In genomic region chr10:70498970-70499828, GRCh38 we compare ENCODE assay signal across 17 cellular contexts. TPM values are rescaled to one million over a fixed set of nuclear protein-coding genes. Genes with fewer than 3 reads are reported as not detected.
DNase-seq lines count a peak whose midpoint lies in the region; ATAC-seq, FAIRE-seq and TF ChIP-seq lines count a peak whose summit lies in the region.
"Had no signal": no experiment of that assay in that cellular context is flagged by ENCODE, and none has a peak within 500 bp of the region (broad histone marks: within the 10 kb centered on the region; RNA-seq: fewer than 3 reads in every experiment).

No MANE protein-coding gene starts in this region.

- no peaks in the 10 kb centered on the region for H3K9me1 ChIP-seq in K562 (ENCODE audit: control insufficient read depth, insufficient read depth, low read length)

- H3K4me1 ChIP-seq in K562 (replicated peaks in 1 of 2; ENCODE audit: control insufficient read depth in 2 of 2, insufficient read depth in 2 of 2, low read length in 2 of 2) (peaks cover 0 to 5% of the 10 kb centered on the region in 2 experiments; a peak in 1 of 5 replicates), gastrocnemius medialis (peaks cover 18 to 19% of the 10 kb centered on the region in 2 donors), BE2C (no peaks in the 10 kb centered on the region)

- H3K79me2 ChIP-seq in K562 (ENCODE audit: control insufficient read depth, insufficient read depth, low read length) = no peaks in the 10 kb centered on the region

- WGBS in K562 (ENCODE audit: insufficient coverage, low coverage, missing lambda C conversion rate) = 7% methylated on average over 10 of the region's 10 CpGs

- H3K27ac ChIP-seq in HL-60 (replicated peaks) (peak overlapping the region; percentile 60), K562 (ENCODE audit: extremely low read depth, low read depth, low read length) (no peak overlapping the region), gastrocnemius medialis (peak overlapping the region in 3 of 4 donors; percentile 45 to 67 (median 52)), RWPE1 (no peak overlapping the region)
- H3K27ac ChIP-seq: PC-9 had no signal

- no peaks in the 10 kb centered on the region for H4K20me1 ChIP-seq in K562 (replicated peaks; ENCODE audit: control insufficient read depth, insufficient read depth, low read length)

- H3K9ac ChIP-seq in K562 (ENCODE audit: insufficient read depth in 1 of 2, low read depth in 2 of 2, low read length in 2 of 2) = no peak overlapping the region

- H3K27me3 ChIP-seq in HL-60 (ENCODE audit: insufficient read depth, poor library complexity, severe bottlenecking) = no peaks in the 10 kb centered on the region
- peaks cover 37 to 79% of the 10 kb centered on the region in 2 experiments for H3K27me3 ChIP-seq in K562 (ENCODE audit: control insufficient read depth in 2 of 2, insufficient read depth in 2 of 2, low read length in 2 of 2)
- H3K27me3 ChIP-seq in gastrocnemius medialis = no peaks in the 10 kb centered on the region
- no peaks in the 10 kb centered on the region for H3K27me3 ChIP-seq in BE2C

- H2AFZ ChIP-seq in K562 (ENCODE audit: low read depth, low read length) = no peak overlapping the region
- H2AFZ ChIP-seq: PC-9 had no signal

- TF ChIP-seq CTCF in HL-60 (IDR thresholded peaks at IDR 0.05; ENCODE audit: insufficient read depth, low read length) (no peak), K562 (IDR thresholded peaks at IDR 0.05 in 2 of 3, conservative IDR thresholded peaks at IDR 0.05 in 1 of 3; ENCODE audit: insufficient read depth in 2 of 3, low read depth in 1 of 3, low read length in 3 of 3) (no peak), gastrocnemius medialis (IDR thresholded peaks at IDR 0.05 in 4 of 5, conservative IDR thresholded peaks at IDR 0.05 in 1 of 5) (no peak), RWPE1 (conservative IDR thresholded peaks at IDR 0.05; ENCODE audit: low read depth) (no peak), BE2C (IDR thresholded peaks at IDR 0.05; ENCODE audit: low read depth, low read length) (no peak)

- no peak for TF ChIP-seq POLR2A in K562 (conservative IDR thresholded peaks at IDR 0.05)
- TF ChIP-seq POLR2A in gastrocnemius medialis (IDR thresholded peaks at IDR 0.05) = no peak

- no peak overlapping the region for H3K4me3 ChIP-seq in HL-60 (replicated peaks; ENCODE audit: insufficient read depth, low read length)
- H3K4me3 ChIP-seq in K562 = no peak overlapping the region
- H3K4me3 ChIP-seq in gastrocnemius medialis = no peak overlapping the region
- H3K4me3 ChIP-seq in BE2C (ENCODE audit: low read depth, low read length) = no peak overlapping the region
- H3K4me3 ChIP-seq: PC-9 had no signal

- CTCF ChIA-PET in K562 (lab: Yijun Ruan, JAX; ENCODE audit: low intra/inter-chr PET ratio) = no interaction called here
- CTCF ChIA-PET in RWPE1 (lab: Yijun Ruan, JAX) = interaction anchor here (0.6 kb wide), 1 partner anchor 38 kb away, joined by 3 read pairs; no protein-coding TSS in a partner anchor

- H3K4me2 ChIP-seq in K562 (ENCODE audit: insufficient read depth, low read length) = no peak overlapping the region
- H3K4me2 ChIP-seq: PC-9 had no signal

- POLR2A ChIA-PET in K562 (lab: Yijun Ruan, JAX) (interaction anchor here (0.6 to 1.8 kb wide), 4 partner anchors 10 to 713 kb away, joined by 3 to 5 read pairs (median 4); no protein-coding TSS in a partner anchor), RWPE1 (lab: Yijun Ruan, JAX; ENCODE audit: low non-redundant PET) (interaction anchor here (1.2 kb wide), 1 partner anchor 10 kb away, joined by 3 read pairs; no protein-coding TSS in a partner anchor)

- no peak for ATAC-seq in K562
- no peak for ATAC-seq in gastrocnemius medialis

- no peak for FAIRE-seq in K562 (lab: Jason Lieb, UNC)
- FAIRE-seq: G401.6 had no signal

- intact Hi-C loops in K562 (cut with micrococcal nuclease) (no loop called here), gastrocnemius medialis (cut with DNase I; ENCODE audit: low total_unique reads) (no loop called here)

- in situ Hi-C loops in K562 (cut with MboI) = no loop called here
- in situ Hi-C loops in gastrocnemius medialis (cut with MboI; ENCODE audit: low sequenced_read_pairs in 4 of 4) = no loop called here

- BruUV-seq in K562 (replicated peaks; lab: Mats Ljungman, UMichigan) = no TSS peak

- no peak for TF ChIP-seq RAD21 in K562 (CRISPR knock-in tag; conservative IDR thresholded peaks at IDR 0.05 in 1 of 2, IDR thresholded peaks at IDR 0.05 in 1 of 2)

- H3K36me3 ChIP-seq in K562 (ENCODE audit: control insufficient read depth, insufficient read depth, low read length) = no peaks in the 10 kb centered on the region
- H3K36me3 ChIP-seq in gastrocnemius medialis = no peaks in the 10 kb centered on the region
- H3K36me3 ChIP-seq in BE2C = no peaks in the 10 kb centered on the region

- peak in 1 of 2 experiments; percentile 65 for DNase-seq in HL-60 (ENCODE audit: low read depth in 1 of 2, low spot score in 1 of 2)
- no peak for DNase-seq in K562 (ENCODE audit: extremely low read depth in 1 of 4, low spot score in 3 of 4)
- peak; percentile 46 for DNase-seq in iPS-NIHi11 (ENCODE audit: low spot score)
- no peak for DNase-seq in gastrocnemius medialis
- no peak for DNase-seq in NCI-H2029 (lab: John Stamatoyannopoulos, UW)
- no peak for DNase-seq in RWPE1 (ENCODE audit: low spot score)
- no peak for DNase-seq in HuH-7 (ENCODE audit: low spot score)
- DNase-seq in BE2C = no peak
- DNase-seq: activated gamma-delta T cell; cerebellar nuclear complex; NCI-H226; nucleus accumbens; PC-9; stimulated activated naive CD4-positive, alpha-beta T cell treated with Interleukin-2 at 50 U/mL for 16 hours had no signal

- H3K9me3 ChIP-seq in K562 (replicated peaks; ENCODE audit: control insufficient read depth, insufficient read depth, low read depth, low read length) (no peaks in the 10 kb centered on the region), gastrocnemius medialis (no peaks in the 10 kb centered on the region), BE2C (no peaks in the 10 kb centered on the region)

- no peak for TF ChIP-seq EP300 in K562 (IDR thresholded peaks at IDR 0.05; ENCODE audit: low read length)

TF ChIP-seq in K562, 482 proteins besides CTCF, POLR2A, EP300 and RAD21:
- TF ChIP-seq ZFP36 (IDR thresholded peaks at IDR 0.05; ENCODE audit: low read depth, low read length, partially characterized antibody) (peak; percentile 61), RBM25 (IDR thresholded peaks at IDR 0.05; ENCODE audit: low read depth, low read length, severe bottlenecking) (peak; percentile 85), PCBP1 (IDR thresholded peaks at IDR 0.05; ENCODE audit: low read depth, low read length, poor library complexity, severe bottlenecking) (no peak), BCOR (IDR thresholded peaks at IDR 0.05) (peak; percentile 61), KDM1A (IDR thresholded peaks at IDR 0.05) (peak in 1 of 2 experiments; percentile 25; a peak in 1 of 4 replicates), PPARD (CRISPR knock-in tag; IDR thresholded peaks at IDR 0.05) (no peak), MYNN (IDR thresholded peaks at IDR 0.05) (no peak), MYNN (CRISPR knock-in tag; IDR thresholded peaks at IDR 0.05) (no peak), ZKSCAN3 (CRISPR knock-in tag; IDR thresholded peaks at IDR 0.05) (no peak)

RNA-seq across cellular contexts. Expression of gene PALD1, which starts 20.6 kb away (rescaled TPM):
- 0.14 and 0.72 TPM in 2 replicates for total RNA-seq in K562 (2011; cell fraction: chromatin; rRNA removed; ENCODE audit: low replicate concordance)
- 0.26 and 0.67 TPM in 2 replicates for total RNA-seq in K562 (2011; cell fraction: nucleolus; rRNA removed)
- total RNA-seq in K562 (2011; cell fraction: nucleoplasm; rRNA removed) = 0.15 and 0.29 TPM in 2 replicates
- total RNA-seq in K562 (2014; rRNA removed) (0.09 and 0.16 TPM in 2 replicates), K562 (2014; rRNA removed; fragmentation: Illumina TruSeq; extraction: Trizol) (0.03 and 0.07 TPM in 2 replicates), K562 (2015; rRNA removed; fragmentation: Illumina TruSeq; extraction: Trizol) (0.04 and 0.07 TPM in 2 replicates), K562 (2021) (0.27 and 0.29 TPM in 2 replicates), gastrocnemius medialis (1 to 10 TPM; 1.4 to 4.1 (median 2.3) TPM)
- polyA plus RNA-seq in K562 (2011; rRNA removed) (0.13 and 0.26 TPM in 2 replicates), K562 (2014; fragmentation: Illumina TruSeq; extraction: Trizol) (0.03 and 0.15 TPM in 2 replicates), K562 (2014; fragmentation: Nextera tagmentation; extraction: Ambion mirVana) (not detected), K562 (2014; rRNA removed) (0.13 and 0.15 TPM in 2 replicates)
- 0.18 and 0.25 TPM in 2 replicates for polyA plus RNA-seq in K562 (2011; cell fraction: cytosol; rRNA removed)
- polyA plus RNA-seq in K562 (2011; cell fraction: nucleus; rRNA removed) = 0.53 and 0.81 TPM in 2 replicates
- 0.08 and 0.11 TPM in 2 replicates for polyA plus RNA-seq in K562 (2012)
- polyA minus RNA-seq in K562 (2011; rRNA and poly(A)+ RNA removed) = 0.15 and 0.25 TPM in 2 replicates
- 0.19 TPM in 1 of 2 replicates, not detected in the other for polyA minus RNA-seq in K562 (2011; cell fraction: cytosol; rRNA and poly(A)+ RNA removed)
- under 0.01 and 0.44 TPM in 2 replicates for polyA minus RNA-seq in K562 (2011; cell fraction: nucleus; rRNA and poly(A)+ RNA removed)
- 10.1 TPM for polyA plus RNA-seq in BE2C (2012; ENCODE audit: insufficient read depth, insufficient read length, low read depth)

RNA-seq across cellular contexts. Expression of gene NODAL, which starts 57.7 kb away (rescaled TPM):
- total RNA-seq in K562 (2011; cell fraction: chromatin; rRNA removed; ENCODE audit: low replicate concordance) = not detected in 2 replicates
- not detected in 2 replicates for total RNA-seq in K562 (2011; cell fraction: nucleolus; rRNA removed)
- not detected in 2 replicates for total RNA-seq in K562 (2011; cell fraction: nucleoplasm; rRNA removed)
- total RNA-seq in K562 (2014; rRNA removed) = not detected in 2 replicates
- not detected in 2 replicates for total RNA-seq in K562 (2014; rRNA removed; fragmentation: Illumina TruSeq; extraction: Trizol)
- total RNA-seq in K562 (2015; rRNA removed; fragmentation: Illumina TruSeq; extraction: Trizol) = not detected in 2 replicates
- not detected in 2 replicates for total RNA-seq in K562 (2021)
- not detected in 2 replicates for polyA plus RNA-seq in K562 (2011; rRNA removed)
- not detected in 2 replicates for polyA plus RNA-seq in K562 (2011; cell fraction: cytosol; rRNA removed)
- polyA plus RNA-seq in K562 (2011; cell fraction: nucleus; rRNA removed) = not detected in 2 replicates
- not detected in 2 replicates for polyA plus RNA-seq in K562 (2012)
- polyA plus RNA-seq in K562 (2014; fragmentation: Illumina TruSeq; extraction: Trizol) = not detected in 2 replicates
- polyA plus RNA-seq in K562 (2014; fragmentation: Nextera tagmentation; extraction: Ambion mirVana) = not detected
- not detected in 2 replicates for polyA plus RNA-seq in K562 (2014; rRNA removed)
- polyA minus RNA-seq in K562 (2011; rRNA and poly(A)+ RNA removed) = not detected in 2 replicates
- not detected in 2 replicates for polyA minus RNA-seq in K562 (2011; cell fraction: cytosol; rRNA and poly(A)+ RNA removed)
- polyA minus RNA-seq in K562 (2011; cell fraction: nucleus; rRNA and poly(A)+ RNA removed) = not detected in 2 replicates
- total RNA-seq in gastrocnemius medialis = not detected
- not detected for polyA plus RNA-seq in BE2C (2012; ENCODE audit: insufficient read depth, insufficient read length, low read depth)
- total RNA-seq: M059J, PC-9 had no signal
- polyA plus RNA-seq: CD14-positive monocyte had no signal

Comparison
In these comparisons a context has a peak if more than half of its experiments do, and no peak if none do; other contexts are left out.
1. H3K27ac ChIP-seq: peak in HL-60 (single experiment) and gastrocnemius medialis (3 of 4); none in K562 (single experiment) and RWPE1 (single experiment).